In the genomic region with DNA sequence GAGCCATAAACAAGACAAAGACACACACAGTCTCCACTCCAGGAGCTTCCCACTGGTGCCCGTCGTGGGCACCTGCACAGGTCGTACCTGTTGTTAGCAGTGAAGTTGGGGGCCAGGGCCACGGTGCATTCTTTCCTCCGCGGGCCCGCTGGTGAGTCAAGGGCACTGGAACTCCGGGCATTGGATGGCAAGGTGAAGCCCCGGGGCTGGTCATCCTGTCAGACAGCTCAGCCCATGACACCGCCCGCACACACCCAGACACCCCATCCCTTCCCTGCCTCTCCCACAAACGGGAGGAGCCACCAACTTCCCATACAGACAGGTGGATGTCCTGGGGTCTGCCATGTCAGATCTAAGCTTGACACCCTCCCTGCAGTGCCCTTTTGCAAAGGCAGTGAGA, we compare ENCODE assay signal across 33 cellular contexts. TPM values are rescaled to one million over a fixed set of nuclear protein-coding genes. Genes with fewer than 3 reads are reported as not detected.
"Had no signal": no experiment of that assay in that cellular context is flagged by ENCODE, and none has a peak within 500 bp of the region (broad histone marks: within the 10 kb centered on the region; RNA-seq: fewer than 3 reads in every experiment).

No MANE protein-coding gene starts in this region.

- H3K27me3 ChIP-seq: brain microvascular endothelial cell, cardiac muscle cell, MG63 had no signal

- H3K27ac ChIP-seq: brain microvascular endothelial cell, cardiac muscle cell, PC-9, WERI-Rb-1 had no signal

- H3K9me3 ChIP-seq: MG63 had no signal

- H2AFZ ChIP-seq: PC-9 had no signal

- H3K4me3 ChIP-seq: cardiac muscle cell, MG63, PC-9 had no signal

- ATAC-seq: activated CD8-positive, alpha-beta T cell treated with anti-CD3 and anti-CD28 coated beads for 36 hours; activated T-cell treated with anti-CD3 and anti-CD28 coated beads, Interleukin-2, amount 50 U/mL, for 72 hours; activated T-helper 17 cell treated with anti-CD3 and anti-CD28 coated beads, Interleukin-2, amount 50 U/mL, for 72 hours had no signal

- H3K4me2 ChIP-seq: PC-9 had no signal

- DNase-seq: activated CD4-positive, alpha-beta T cell treated with anti-CD3 and anti-CD28 coated beads for 1 hour; activated CD4-positive, alpha-beta T cell treated with anti-CD3 and anti-CD28 coated beads for 48 hours; activated CD4-positive, CD25-positive, alpha-beta regulatory T cell; activated CD8-positive, alpha-beta T cell treated with anti-CD3 and anti-CD28 coated beads for 36 hours; activated effector memory CD4-positive, alpha-beta T cell treated with anti-CD3 and anti-CD28 coated beads, Interleukin-2, amount 50 U/mL, for 16 hours; activated naive CD4-positive, alpha-beta T cell; activated naive CD4-positive, alpha-beta T cell treated with anti-CD3 and anti-CD28 coated beads, Interleukin-2, amount 50 U/mL, for 16 hours; activated naive CD8-positive, alpha-beta T cell treated with anti-CD3 and anti-CD28 coated beads for 36 hours; activated T-cell treated with anti-CD3 and anti-CD28 coated beads, Interleukin-2, amount 50 U/mL, for 1 hour; activated T-cell treated with anti-CD3 and anti-CD28 coated beads, Interleukin-2, amount 50 U/mL, for 72 hours; amniotic stem cell; aorta; brain microvascular endothelial cell; Kasumi-1; KG1; MG63; NCI-H1048; NCI-H1105 treated with DMSO at 0.1 percent for 48 hours; NCI-H1436; NCI-H1694; NCI-H1930; NCI-H2081 treated with DMSO at 0.1 percent for 48 hours; NCI-H510A treated with DMSO at 0.1 percent for 48 hours; NK-92 treated with Interleukin-12 subunit alpha and Interleukin-12 subunit beta, amount 100 ng/mL, for 24 hours; PC-9; Right ventricle myocardium superior; T1000; WERI-Rb-1 had no signal

- H3K36me3 ChIP-seq: brain microvascular endothelial cell, cardiac muscle cell, MG63 had no signal

RNA-seq across cellular contexts. Expression of a gene that starts 41.4 kb away (rescaled TPM):
- total RNA-seq: activated CD8-positive, alpha-beta memory T cell treated with anti-CD3 and anti-CD28 coated beads for 36 hours; activated CD8-positive, alpha-beta T cell treated with anti-CD3 and anti-CD28 coated beads for 36 hours; activated naive CD8-positive, alpha-beta T cell treated with anti-CD3 and anti-CD28 coated beads for 36 hours; activated T-cell treated with anti-CD3 and anti-CD28 coated beads, Interleukin-2, amount 50 U/mL, for 72 hours; activated T-helper 17 cell treated with anti-CD3 and anti-CD28 coated beads, Interleukin-2, amount 50 U/mL, for 72 hours; aorta; PC-9; Right ventricle myocardium superior; T-helper 1 cell treated with Interleukin-12 subunit alpha and Interleukin-12 subunit beta and Interleukin-4 antibody, amounts not matched to agents 30 ng/mL and 1 ng/mL, for 36 hours; T-helper 2 cell treated with Interferon-gamma antibody and Interleukin-4, amounts not matched to agents 100 ng/mL and 5 ng/mL, for 36 hours had no signal
- polyA plus RNA-seq: aorta had no signal
